1 cellular context compared by ENCODE assay signal in genomic region chr7:3437467-3437866, GRCh38.
TF ChIP-seq lines count a peak whose summit lies in the region.

No MANE protein-coding gene starts in this region.

TF ChIP-seq in SK-N-SH treated with all-trans-retinoic acid at 6 μM for 48 hours, 23 proteins besides CTCF, POLR2A, EP300 and RAD21 (continued from another document):
- TF ChIP-seq TSHZ2 (CRISPR knock-in tag; IDR thresholded peaks at IDR 0.05) (no peak), BACH2 (CRISPR knock-in tag; IDR thresholded peaks at IDR 0.05; ENCODE audit: borderline replicate concordance) (no peak), ZFP3 (CRISPR knock-in tag; IDR thresholded peaks at IDR 0.05) (no peak), PPARA (CRISPR knock-in tag; IDR thresholded peaks at IDR 0.05; ENCODE audit: borderline replicate concordance) (no peak)
